ENCODE assay signal across 13 cellular contexts in genomic region chr3:186057594-186057993, GRCh38. TPM values are rescaled to one million over a fixed set of nuclear protein-coding genes. Genes with fewer than 3 reads are reported as not detected.
DNase-seq lines count a peak whose midpoint lies in the region; ATAC-seq and TF ChIP-seq lines count a peak whose summit lies in the region.
"Had no signal": no experiment of that assay in that cellular context is flagged by ENCODE, and none has a peak within 500 bp of the region (broad histone marks: within the 10 kb centered on the region; RNA-seq: fewer than 3 reads in every experiment).

No MANE protein-coding gene starts in this region.

- H3F3A ChIP-seq in GM23248 (ENCODE audit: insufficient read depth) (peaks cover 9% of the 10 kb centered on the region), PC-9 (ENCODE audit: insufficient read depth, low read depth) (no peaks in the 10 kb centered on the region)

- H3K4me3 ChIP-seq in GM23248 (no peak overlapping the region), epithelial cell of esophagus (ENCODE audit: low read length) (no peak overlapping the region), PC-9 (no peak overlapping the region)
- H3K4me3 ChIP-seq: gastroesophageal sphincter, sigmoid colon had no signal

- H3K4me2 ChIP-seq in GM23248 (ENCODE audit: unreplicated experiment) = peak overlapping the region; percentile 17
- H3K4me2 ChIP-seq in PC-9 = no peak overlapping the region

- H3K9ac ChIP-seq in GM23248 = no peak overlapping the region

- TF ChIP-seq CTCF in epithelial cell of esophagus (IDR thresholded peaks at IDR 0.05; ENCODE audit: insufficient read depth, low read depth, low read length, missing control alignments) = no peak
- no peak for TF ChIP-seq CTCF in PC-9 (conservative IDR thresholded peaks at IDR 0.05)

- peak; percentile 82 for DNase-seq in GM23248
- peak; percentile 74 to 87 for DNase-seq in NOMO-1 (lab: John Stamatoyannopoulos, UW; ENCODE audit: unreplicated experiment in 2 of 2)
- peak; percentile 85 for DNase-seq in epithelial cell of esophagus (ENCODE audit: low read depth)
- peak; percentile 88 for DNase-seq in non-pigmented ciliary epithelial cell (ENCODE audit: low read depth)
- no peak for DNase-seq in NCI-H1417 treated with DMSO at 0.1 percent for 48 hours (lab: John Stamatoyannopoulos, UW)
- DNase-seq in PC-9 = no peak
- DNase-seq: activated CD4-positive, alpha-beta T cell treated with anti-CD3 and anti-CD28 coated beads, Interleukin-2, amount 50 U/mL, for 48 hours; amygdala; NCI-H2081 treated with DMSO at 0.1 percent for 48 hours; sigmoid colon had no signal

- H3K27ac ChIP-seq in GM23248 = peak overlapping the region; percentile 19; the same call in 1 of the 2 replicates
- no peak overlapping the region for H3K27ac ChIP-seq in PC-9
- H3K27ac ChIP-seq: gastroesophageal sphincter, sigmoid colon had no signal

- intact Hi-C loops in PC-9 (cut with micrococcal nuclease; ENCODE audit: unreplicated experiment) = no loop called here

- in situ Hi-C loops in GM23248 (cut with MboI) = no loop called here

- CTCF ChIA-PET in PC-9 (lab: Charles Lee) = interaction anchor here (0.5 to 1.0 kb wide), 3 partner anchors 17 to 792 kb away, joined by 3 to 5 read pairs (median 4); no protein-coding TSS in a partner anchor

- no peak overlapping the region for H2AFZ ChIP-seq in GM23248
- H2AFZ ChIP-seq in PC-9 = no peak overlapping the region

- H3K9me2 ChIP-seq in GM23248 (ENCODE audit: insufficient read depth) (no peaks in the 10 kb centered on the region), PC-9 (ENCODE audit: insufficient read depth) (no peaks in the 10 kb centered on the region)

- POLR2A ChIA-PET in PC-9 (lab: Charles Lee; ENCODE audit: unreplicated experiment) = interaction anchor here (0.7 to 0.8 kb wide), 2 partner anchors 85 to 156 kb away, joined by 3 to 6 read pairs; no protein-coding TSS in a partner anchor

- H4K20me1 ChIP-seq in GM23248 (ENCODE audit: insufficient read depth) = no peaks in the 10 kb centered on the region
- no peaks in the 10 kb centered on the region for H4K20me1 ChIP-seq in PC-9 (ENCODE audit: insufficient read depth)

- no TSS peak for BruUV-seq in PC-9 (replicated peaks; lab: Mats Ljungman, UMichigan)

- H3K79me2 ChIP-seq in GM23248 (ENCODE audit: insufficient read depth) (no peaks in the 10 kb centered on the region), PC-9 (ENCODE audit: low read depth) (no peaks in the 10 kb centered on the region)

- H3K4me1 ChIP-seq in GM23248 (ENCODE audit: insufficient read depth) (peaks cover 7% of the 10 kb centered on the region; the same call in 1 of the 2 replicates), PC-9 (replicated peaks; ENCODE audit: insufficient read depth) (no peaks in the 10 kb centered on the region)
- H3K4me1 ChIP-seq: gastroesophageal sphincter, sigmoid colon had no signal

- no peak for ATAC-seq in GM19395 (IDR thresholded peaks at IDR 0.05; ENCODE audit: unreplicated experiment)
- no peak for ATAC-seq in GM21723 (IDR thresholded peaks at IDR 0.05; ENCODE audit: unreplicated experiment)
- ATAC-seq: gastroesophageal sphincter had no signal

- H3K9me3 ChIP-seq in GM23248 (ENCODE audit: low read depth) (no peaks in the 10 kb centered on the region), PC-9 (ENCODE audit: insufficient read depth, low read depth) (no peaks in the 10 kb centered on the region)
- H3K9me3 ChIP-seq: gastroesophageal sphincter, sigmoid colon had no signal

- WGBS in GM23248 (ENCODE audit: low coverage in 1 of 2, low lambda C conversion rate in 2 of 2, missing lambda C conversion rate in 2 of 2), 2 experiments = 67 to 76% methylated on average over 4 of the region's 4 CpGs

- H3K36me3 ChIP-seq in GM23248 (ENCODE audit: low read depth) = peaks cover 41% of the 10 kb centered on the region
- H3K36me3 ChIP-seq in PC-9 (ENCODE audit: low read depth) = peaks cover 39% of the 10 kb centered on the region

- H3K27me3 ChIP-seq in GM23248 (replicated peaks; ENCODE audit: insufficient read depth) (no peaks in the 10 kb centered on the region), PC-9 (ENCODE audit: insufficient read depth, low read depth) (no peaks in the 10 kb centered on the region)
- H3K27me3 ChIP-seq: gastroesophageal sphincter, sigmoid colon had no signal

RNA-seq across cellular contexts. Expression of gene ETV5, which starts 51.3 kb away (rescaled TPM):
- total RNA-seq in GM23248 (2014; rRNA removed; shearing (Covaris generic)) = 35.9 and 44.0 TPM in 2 replicates
- polyA plus RNA-seq in GM23248 (2016; fragmentation: Nextera tagmentation; extraction: Ambion mirVana) = 44.6 and 47.5 TPM in 2 replicates
- total RNA-seq in PC-9 (2021) = 39.3 and 65.7 TPM in 2 replicates

Comparison
In these comparisons a context has a peak if more than half of its experiments do, and no peak if none do; other contexts are left out.
1. DNase-seq: peak in GM23248 (single experiment), NOMO-1 (2 of 2), epithelial cell of esophagus (single experiment) and non-pigmented ciliary epithelial cell (single experiment); none in NCI-H1417 treated with DMSO at 0.1 percent for 48 hours (single experiment) and PC-9 (0 of 2).